In genomic region chr10:63711361-63711760, GRCh38 we compare ENCODE assay signal across 12 cellular contexts.
DNase-seq lines count a peak whose midpoint lies in the region; TF ChIP-seq lines count a peak whose summit lies in the region.
"Had no signal": no experiment of that assay in that cellular context is flagged by ENCODE, and none has a peak within 500 bp of the region (broad histone marks: within the 10 kb centered on the region; RNA-seq: fewer than 3 reads in every experiment).

No MANE protein-coding gene starts in this region.

- POLR2A ChIA-PET in activated CD4-positive, alpha-beta memory T cell treated with anti-CD3 and anti-CD28 coated beads for 36 hours (lab: Charles Lee): no interaction called here

- in situ Hi-C loops in G401 (cut with HindIII; ENCODE audit: low sequenced_read_pairs): no loop called here

- peaks cover 6% of the 10 kb centered on the region for H3K27me3 Mint-ChIP-seq in glutamatergic neuron (ENCODE audit: unreplicated experiment)
- H3K27me3 Mint-ChIP-seq in activated CD4-positive, alpha-beta memory T cell treated with anti-CD3 and anti-CD28 coated beads for 36 hours: no peaks in the 10 kb centered on the region

- no peaks in the 10 kb centered on the region for H3K36me3 Mint-ChIP-seq in glutamatergic neuron (ENCODE audit: unreplicated experiment)
- no peaks in the 10 kb centered on the region for H3K36me3 Mint-ChIP-seq in activated CD4-positive, alpha-beta memory T cell treated with anti-CD3 and anti-CD28 coated beads for 36 hours
- H3K36me3 Mint-ChIP-seq: natural killer cell had no signal

- H3K27ac ChIP-seq in ascending aorta: peak overlapping the region; percentile 89 to 91

- H3K27ac Mint-ChIP-seq in glutamatergic neuron (ENCODE audit: unreplicated experiment): peak overlapping the region; percentile 25
- no peak overlapping the region for H3K27ac Mint-ChIP-seq in activated CD4-positive, alpha-beta memory T cell treated with anti-CD3 and anti-CD28 coated beads for 36 hours
- H3K27ac Mint-ChIP-seq: activated T-cell treated with anti-CD3 and anti-CD28 coated beads, Interleukin-2, amount 50 U/mL, for 72 hours; natural killer cell had no signal

- peaks cover 37% of the 10 kb centered on the region for H3K4me1 Mint-ChIP-seq in glutamatergic neuron (ENCODE audit: low read depth, unreplicated experiment)
- peaks cover 12% of the 10 kb centered on the region for H3K4me1 Mint-ChIP-seq in activated CD4-positive, alpha-beta memory T cell treated with anti-CD3 and anti-CD28 coated beads for 36 hours (ENCODE audit: low read depth)
- H3K4me1 Mint-ChIP-seq: natural killer cell had no signal

- peaks cover 11 to 48% of the 10 kb centered on the region in 2 donors for H3K4me1 ChIP-seq in ascending aorta

- H3K27me3 ChIP-seq in ascending aorta: no peaks in the 10 kb centered on the region

- H3K9me3 ChIP-seq in ascending aorta: no peaks in the 10 kb centered on the region
- H3K9me3 ChIP-seq: HAP-1 had no signal

- peaks cover 11% of the 10 kb centered on the region for H3K9me3 Mint-ChIP-seq in glutamatergic neuron (ENCODE audit: unreplicated experiment)
- H3K9me3 Mint-ChIP-seq in activated CD4-positive, alpha-beta memory T cell treated with anti-CD3 and anti-CD28 coated beads for 36 hours: no peaks in the 10 kb centered on the region
- H3K9me3 Mint-ChIP-seq: activated T-cell treated with anti-CD3 and anti-CD28 coated beads, Interleukin-2, amount 50 U/mL, for 72 hours; natural killer cell had no signal

- intact Hi-C loops in ascending aorta (cut with DNase I): loop anchor here (5.0 kb wide), 4 partner anchors 139 to 894 kb away; partner anchors contain the start of genes EGR2 and REEP3
- intact Hi-C loops in activated CD4-positive, alpha-beta memory T cell treated with anti-CD3 and anti-CD28 coated beads for 36 hours (cut with micrococcal nuclease): no loop called here

- H3K4me3 Mint-ChIP-seq in glutamatergic neuron (ENCODE audit: unreplicated experiment): no peak overlapping the region
- no peak overlapping the region for H3K4me3 Mint-ChIP-seq in activated CD4-positive, alpha-beta memory T cell treated with anti-CD3 and anti-CD28 coated beads for 36 hours
- H3K4me3 Mint-ChIP-seq: activated T-cell treated with anti-CD3 and anti-CD28 coated beads, Interleukin-2, amount 50 U/mL, for 72 hours; natural killer cell had no signal

- CTCF ChIA-PET in activated CD4-positive, alpha-beta memory T cell treated with anti-CD3 and anti-CD28 coated beads for 36 hours (lab: Charles Lee): interaction anchor here (1.6 to 2.2 kb wide), 2 partner anchors 9 to 545 kb away, joined by 9 to 17 read pairs; no protein-coding TSS in a partner anchor

- H3K4me3 ChIP-seq in ascending aorta (no peak overlapping the region), retinal pigment epithelial cell (ENCODE audit: low read length) (no peak overlapping the region)
- H3K4me3 ChIP-seq: HAP-1 had no signal

- peak; percentile 85 for DNase-seq in G401 (ENCODE audit: low spot score)
- DNase-seq in ascending aorta (ENCODE audit: low spot score in 2 of 2): no peak
- DNase-seq in glutamatergic neuron: no peak
- peak; percentile 97 for DNase-seq in retinal pigment epithelial cell (ENCODE audit: low read depth)
- no peak for DNase-seq in iPS-NIHi7 (ENCODE audit: extremely low spot score)
- no peak for DNase-seq in DMS53 treated with DMSO at 0.1 percent for 48 hours (lab: John Stamatoyannopoulos, UW; ENCODE audit: unreplicated experiment)
- DNase-seq in NCI-H146 treated with DMSO at 0.1 percent for 48 hours (lab: John Stamatoyannopoulos, UW; ENCODE audit: unreplicated experiment): no peak
- no peak for DNase-seq in activated CD4-positive, alpha-beta memory T cell treated with anti-CD3 and anti-CD28 coated beads for 36 hours
- DNase-seq: activated T-cell treated with anti-CD3 and anti-CD28 coated beads, Interleukin-2, amount 50 U/mL, for 72 hours; natural killer cell; NCI-H2171 had no signal

- H3K36me3 ChIP-seq in ascending aorta: no peaks in the 10 kb centered on the region
- H3K36me3 ChIP-seq: HAP-1 had no signal

- TF ChIP-seq CTCF in ascending aorta (IDR thresholded peaks at IDR 0.05) (no peak), glutamatergic neuron (IDR thresholded peaks at IDR 0.05; ENCODE audit: partially characterized antibody, unreplicated experiment) (no peak), retinal pigment epithelial cell (conservative IDR thresholded peaks at IDR 0.05; ENCODE audit: low read depth, low read length) (no peak)

Comparison
In these comparisons a context has a peak if more than half of its experiments do, and no peak if none do; other contexts are left out.
1. DNase-seq: peak in G401 (single experiment) and retinal pigment epithelial cell (single experiment); none in ascending aorta (0 of 2), glutamatergic neuron (single experiment), iPS-NIHi7 (single experiment), DMS53 treated with DMSO at 0.1 percent for 48 hours (single experiment), NCI-H146 treated with DMSO at 0.1 percent for 48 hours (single experiment) and activated CD4-positive, alpha-beta memory T cell treated with anti-CD3 and anti-CD28 coated beads for 36 hours (single experiment).